ENCODE assay signal across 17 cellular contexts in the genomic region with DNA sequence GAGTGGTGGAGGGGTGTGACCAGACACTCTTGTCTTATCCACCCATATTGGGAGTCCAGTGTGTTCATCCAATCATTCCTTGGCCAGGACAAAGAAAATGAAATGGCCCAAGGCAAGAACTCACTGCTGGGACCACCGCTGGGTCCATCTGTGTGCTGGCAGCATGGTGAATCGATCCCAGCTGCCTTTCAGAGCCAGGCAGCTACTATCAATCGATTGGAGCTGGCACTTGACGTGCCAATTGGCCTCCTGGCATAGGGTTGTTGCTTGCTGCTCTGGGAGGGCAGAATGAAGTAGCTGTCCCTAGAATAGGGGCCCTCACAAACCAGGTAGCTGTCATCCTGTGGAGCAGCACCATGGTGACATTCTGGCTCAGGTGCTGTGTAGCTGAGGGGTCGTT. TPM values are rescaled to one million over a fixed set of nuclear protein-coding genes. Genes with fewer than 3 reads are reported as not detected.
DNase-seq lines count a peak whose midpoint lies in the region; ATAC-seq and TF ChIP-seq lines count a peak whose summit lies in the region.
"Had no signal": no experiment of that assay in that cellular context is flagged by ENCODE, and none has a peak within 500 bp of the region (broad histone marks: within the 10 kb centered on the region; RNA-seq: fewer than 3 reads in every experiment).

No MANE protein-coding gene starts in this region.

- no peak overlapping the region for H3K27ac ChIP-seq in uterus
- H3K27ac ChIP-seq in WERI-Rb-1: no peak overlapping the region
- H3K27ac ChIP-seq: sigmoid colon had no signal

- no peak for TF ChIP-seq POLR2A in uterus (IDR thresholded peaks at IDR 0.05)

- peak; percentile 3 for DNase-seq in activated naive CD4-positive, alpha-beta T cell treated with anti-CD3 and anti-CD28 coated beads for 36 hours
- no peak for DNase-seq in activated naive CD4-positive, alpha-beta T cell (lab: John Stamatoyannopoulos, UW)
- DNase-seq in activated CD8-positive, alpha-beta T cell treated with anti-CD3 and anti-CD28 coated beads for 36 hours: no peak
- DNase-seq in immature natural killer cell: no peak
- DNase-seq in stimulated activated effector memory CD8-positive, alpha-beta T cell treated with anti-CD3 and anti-CD28 coated beads, Interleukin-12 subunit alpha, Interleukin-12 subunit beta, amount 100 ng/mL, for 72 hours (ENCODE audit: low spot score in 2 of 2): no peak
- no peak for DNase-seq in uterus
- no peak for DNase-seq in WERI-Rb-1
- DNase-seq in NCI-H1092 (lab: John Stamatoyannopoulos, UW): no peak
- DNase-seq: activated CD4-positive, CD25-positive, alpha-beta regulatory T cell; activated CD8-positive, alpha-beta memory T cell treated with anti-CD3 and anti-CD28 coated beads, Interleukin-2, amount 50 U/mL, for 48 hours; amniotic stem cell; islet precursor cell; MG63; NCI-H1930; NCI-H446 treated with DMSO at 0.1 percent for 48 hours; sigmoid colon; stimulated activated CD4-positive, alpha-beta T cell treated with anti-CD3 and anti-CD28 coated beads, Interleukin-1b, Interleukin-23, amount 100 ng/mL, for 48 hours had no signal

- H3K27me3 ChIP-seq in uterus: no peaks in the 10 kb centered on the region
- H3K27me3 ChIP-seq in WERI-Rb-1 (ENCODE audit: insufficient read depth, low read depth, severe bottlenecking): peaks cover 4% of the 10 kb centered on the region
- H3K27me3 ChIP-seq: sigmoid colon had no signal

- no peaks in the 10 kb centered on the region for H3K36me3 Mint-ChIP-seq in activated naive CD4-positive, alpha-beta T cell treated with anti-CD3 and anti-CD28 coated beads for 36 hours (ENCODE audit: low read depth)
- no peaks in the 10 kb centered on the region for H3K36me3 Mint-ChIP-seq in activated CD8-positive, alpha-beta T cell treated with anti-CD3 and anti-CD28 coated beads for 36 hours (ENCODE audit: low read depth)
- H3K36me3 Mint-ChIP-seq in immature natural killer cell: no peaks in the 10 kb centered on the region
- peaks cover 7% of the 10 kb centered on the region for H3K36me3 Mint-ChIP-seq in stimulated activated effector memory CD8-positive, alpha-beta T cell treated with anti-CD3 and anti-CD28 coated beads, Interleukin-12 subunit alpha, Interleukin-12 subunit beta, amount 100 ng/mL, for 72 hours

- no peaks in the 10 kb centered on the region for H3K9me3 ChIP-seq in uterus
- no peaks in the 10 kb centered on the region for H3K9me3 ChIP-seq in WERI-Rb-1 (ENCODE audit: severe bottlenecking)
- H3K9me3 ChIP-seq: MG63, sigmoid colon had no signal

- CTCF ChIA-PET in activated naive CD4-positive, alpha-beta T cell treated with anti-CD3 and anti-CD28 coated beads for 36 hours (lab: Charles Lee): interaction anchor here (1.0 kb wide), 1 partner anchor 48 kb away, joined by 3 read pairs; no protein-coding TSS in a partner anchor
- CTCF ChIA-PET in activated CD8-positive, alpha-beta T cell treated with anti-CD3 and anti-CD28 coated beads for 36 hours (lab: Charles Lee): interaction anchor here (1.2 to 1.7 kb wide), 3 partner anchors 9 to 70 kb away, joined by 3 to 4 read pairs (median 4); no protein-coding TSS in a partner anchor

- H3K4me1 Mint-ChIP-seq in activated naive CD4-positive, alpha-beta T cell treated with anti-CD3 and anti-CD28 coated beads for 36 hours (ENCODE audit: low read depth): peaks cover 24% of the 10 kb centered on the region
- peaks cover 20% of the 10 kb centered on the region for H3K4me1 Mint-ChIP-seq in activated CD8-positive, alpha-beta T cell treated with anti-CD3 and anti-CD28 coated beads for 36 hours (ENCODE audit: low read depth)
- peaks cover 45 to 52% of the 10 kb centered on the region in 2 donors for H3K4me1 Mint-ChIP-seq in immature natural killer cell
- H3K4me1 Mint-ChIP-seq in stimulated activated effector memory CD8-positive, alpha-beta T cell treated with anti-CD3 and anti-CD28 coated beads, Interleukin-12 subunit alpha, Interleukin-12 subunit beta, amount 100 ng/mL, for 72 hours: peaks cover 43% of the 10 kb centered on the region

- TF ChIP-seq CTCF in activated CD8-positive, alpha-beta T cell treated with anti-CD3 and anti-CD28 coated beads for 36 hours (IDR thresholded peaks at IDR 0.05): no peak
- no peak for TF ChIP-seq CTCF in uterus (IDR thresholded peaks at IDR 0.05)
- TF ChIP-seq CTCF in WERI-Rb-1 (IDR thresholded peaks at IDR 0.05; ENCODE audit: low read depth, low read length): no peak

- no peak overlapping the region for H3K4me3 ChIP-seq in uterus
- no peak overlapping the region for H3K4me3 ChIP-seq in WERI-Rb-1 (ENCODE audit: low read depth, low read length)
- H3K4me3 ChIP-seq: MG63 had no signal

- intact Hi-C loops in activated naive CD4-positive, alpha-beta T cell treated with anti-CD3 and anti-CD28 coated beads for 36 hours (cut with micrococcal nuclease): no loop called here
- intact Hi-C loops in activated CD8-positive, alpha-beta T cell treated with anti-CD3 and anti-CD28 coated beads for 36 hours (cut with micrococcal nuclease): no loop called here
- intact Hi-C loops in uterus (cut with DNase I; ENCODE audit: low total_unique reads): no loop called here

- POLR2A ChIA-PET in activated CD8-positive, alpha-beta T cell treated with anti-CD3 and anti-CD28 coated beads for 36 hours (lab: Charles Lee): no interaction called here

- H3K9me3 Mint-ChIP-seq in activated naive CD4-positive, alpha-beta T cell treated with anti-CD3 and anti-CD28 coated beads for 36 hours: no peaks in the 10 kb centered on the region
- H3K9me3 Mint-ChIP-seq in activated CD8-positive, alpha-beta T cell treated with anti-CD3 and anti-CD28 coated beads for 36 hours: no peaks in the 10 kb centered on the region
- H3K9me3 Mint-ChIP-seq in immature natural killer cell: no peaks in the 10 kb centered on the region
- H3K9me3 Mint-ChIP-seq in stimulated activated effector memory CD8-positive, alpha-beta T cell treated with anti-CD3 and anti-CD28 coated beads, Interleukin-12 subunit alpha, Interleukin-12 subunit beta, amount 100 ng/mL, for 72 hours: no peaks in the 10 kb centered on the region

- H3K27me3 Mint-ChIP-seq in activated naive CD4-positive, alpha-beta T cell treated with anti-CD3 and anti-CD28 coated beads for 36 hours (ENCODE audit: low read depth): peaks cover 11% of the 10 kb centered on the region
- H3K27me3 Mint-ChIP-seq in activated CD8-positive, alpha-beta T cell treated with anti-CD3 and anti-CD28 coated beads for 36 hours: peaks cover 20% of the 10 kb centered on the region
- H3K27me3 Mint-ChIP-seq in immature natural killer cell (ENCODE audit: low read depth in 3 of 3): peaks cover 0 to 14% (median 4%) of the 10 kb centered on the region in 3 donors

- peaks cover 0 to 4% of the 10 kb centered on the region in 2 donors for H3K4me1 ChIP-seq in uterus

- H3K36me3 ChIP-seq in uterus: no peaks in the 10 kb centered on the region
- no peaks in the 10 kb centered on the region; the same call in none of the 2 replicates for H3K36me3 ChIP-seq in WERI-Rb-1
- H3K36me3 ChIP-seq: sigmoid colon had no signal

- peak overlapping the region; percentile 84 for H3K4me3 Mint-ChIP-seq in activated naive CD4-positive, alpha-beta T cell treated with anti-CD3 and anti-CD28 coated beads for 36 hours
- peak overlapping the region; percentile 76 for H3K4me3 Mint-ChIP-seq in activated CD8-positive, alpha-beta T cell treated with anti-CD3 and anti-CD28 coated beads for 36 hours
- H3K4me3 Mint-ChIP-seq in immature natural killer cell: peak overlapping the region; percentile 85 to 91 (median 87)
- peak overlapping the region; percentile 78 for H3K4me3 Mint-ChIP-seq in stimulated activated effector memory CD8-positive, alpha-beta T cell treated with anti-CD3 and anti-CD28 coated beads, Interleukin-12 subunit alpha, Interleukin-12 subunit beta, amount 100 ng/mL, for 72 hours

- ATAC-seq in activated CD8-positive, alpha-beta T cell treated with anti-CD3 and anti-CD28 coated beads for 36 hours: no peak
- ATAC-seq in stimulated activated effector memory CD8-positive, alpha-beta T cell treated with anti-CD3 and anti-CD28 coated beads, Interleukin-12 subunit alpha, Interleukin-12 subunit beta, amount 100 ng/mL, for 72 hours: no peak

- no peak overlapping the region for H3K27ac Mint-ChIP-seq in activated naive CD4-positive, alpha-beta T cell treated with anti-CD3 and anti-CD28 coated beads for 36 hours
- H3K27ac Mint-ChIP-seq in activated CD8-positive, alpha-beta T cell treated with anti-CD3 and anti-CD28 coated beads for 36 hours: no peak overlapping the region
- H3K27ac Mint-ChIP-seq in immature natural killer cell: no peak overlapping the region
- H3K27ac Mint-ChIP-seq in stimulated activated effector memory CD8-positive, alpha-beta T cell treated with anti-CD3 and anti-CD28 coated beads, Interleukin-12 subunit alpha, Interleukin-12 subunit beta, amount 100 ng/mL, for 72 hours: no peak overlapping the region

RNA-seq across cellular contexts. Expression of a gene that starts 1.4 kb away (rescaled TPM):
- total RNA-seq in activated naive CD4-positive, alpha-beta T cell treated with anti-CD3 and anti-CD28 coated beads for 36 hours: 1 to 10 TPM; 2.0 to 2.6 TPM
- total RNA-seq in activated CD8-positive, alpha-beta T cell treated with anti-CD3 and anti-CD28 coated beads for 36 hours: 1 to 10 TPM; 1.2 to 1.9 TPM
- polyA plus RNA-seq in immature natural killer cell: 10 to 100 TPM in 1 of 3 donors, 1 to 10 TPM in 2; 5.3 to 15.9 (median 5.3) TPM
- 10 to 100 TPM in 2 of 4 donors, 1 to 10 TPM in 2; 1.5 to 43.4 (median 16.6) TPM for total RNA-seq in uterus

RNA-seq across cellular contexts. Expression of a gene that starts 2.9 kb away (rescaled TPM):
- 10 to 100 TPM; 16.0 to 19.0 TPM for total RNA-seq in activated naive CD4-positive, alpha-beta T cell treated with anti-CD3 and anti-CD28 coated beads for 36 hours
- 10 to 100 TPM; 15.7 to 18.3 TPM for total RNA-seq in activated CD8-positive, alpha-beta T cell treated with anti-CD3 and anti-CD28 coated beads for 36 hours
- polyA plus RNA-seq in immature natural killer cell: 10 to 100 TPM; 43.3 to 68.6 (median 56.6) TPM
- total RNA-seq in uterus: 10 to 100 TPM in 2 of 4 donors, 1 to 10 TPM in 2; 2.8 to 25.1 (median 13.3) TPM
